Comparison of ENCODE assay signal across 20 cellular contexts in genomic region chr15:82140859-82141258, GRCh38.
DNase-seq lines count a peak whose midpoint lies in the region; ATAC-seq and TF ChIP-seq lines count a peak whose summit lies in the region.
"Had no signal": no experiment of that assay in that cellular context is flagged by ENCODE, and none has a peak within 500 bp of the region (broad histone marks: within the 10 kb centered on the region; RNA-seq: fewer than 3 reads in every experiment).

No MANE protein-coding gene starts in this region.

- TF ChIP-seq CTCF in WERI-Rb-1 (IDR thresholded peaks at IDR 0.05; ENCODE audit: low read depth, low read length), result no peak
- peak; percentile 10 for TF ChIP-seq CTCF in glutamatergic neuron (IDR thresholded peaks at IDR 0.05; ENCODE audit: partially characterized antibody, unreplicated experiment)
- TF ChIP-seq CTCF in upper lobe of right lung (IDR thresholded peaks at IDR 0.05), result no peak

- H3K4me3 ChIP-seq in WERI-Rb-1 (ENCODE audit: low read depth, low read length) (no peak overlapping the region), upper lobe of right lung (no peak overlapping the region)
- H3K4me3 ChIP-seq: A549, K562, psoas muscle had no signal

- peaks cover 2 to 9% of the 10 kb centered on the region in 2 donors for H3K36me3 Mint-ChIP-seq in activated T-cell treated with anti-CD3 and anti-CD28 coated beads, Interleukin-2, amount 50 U/mL, for 72 hours (ENCODE audit: insufficient read depth in 2 of 2)
- H3K36me3 Mint-ChIP-seq in glutamatergic neuron (ENCODE audit: unreplicated experiment), result no peaks in the 10 kb centered on the region

- DNase-seq in activated T-cell treated with anti-CD3 and anti-CD28 coated beads, Interleukin-2, amount 50 U/mL, for 72 hours, result no peak
- no peak for DNase-seq in activated T-cell treated with anti-CD3 and anti-CD28 coated beads, Interleukin-2, amount 50 U/mL, for 48 hours
- DNase-seq in WERI-Rb-1, result no peak
- no peak for DNase-seq in glutamatergic neuron
- DNase-seq in upper lobe of right lung, result no peak
- no peak for DNase-seq in NCI-H187 (lab: John Stamatoyannopoulos, UW)
- DNase-seq in stimulated activated naive CD8-positive, alpha-beta T cell treated with anti-CD3 and anti-CD28 coated beads, Interleukin-15, Interleukin-2, amounts not matched to agents 100 U/mL and 50 U/mL, for 24 hours, result no peak
- DNase-seq: activated CD4-positive, CD25-positive, alpha-beta regulatory T cell; activated CD8-positive, alpha-beta memory T cell treated with anti-CD3 and anti-CD28 coated beads for 24 hours; activated gamma-delta T cell; amniotic stem cell; cerebellar nuclear complex; DND-41; naive thymus-derived CD4-positive, alpha-beta T cell; psoas muscle; stimulated activated naive CD4-positive, alpha-beta T cell had no signal

- ATAC-seq in activated T-cell treated with anti-CD3 and anti-CD28 coated beads, Interleukin-2, amount 50 U/mL, for 72 hours (replicated peaks in 1 of 2), result no peak
- ATAC-seq in upper lobe of right lung, result peak; percentile 45
- no peak for ATAC-seq in stimulated activated naive CD8-positive, alpha-beta T cell treated with anti-CD3 and anti-CD28 coated beads, Interleukin-15, Interleukin-2, amounts not matched to agents 100 U/mL and 50 U/mL, for 24 hours
- no peak for ATAC-seq in HG02610 (IDR thresholded peaks at IDR 0.05; ENCODE audit: unreplicated experiment)
- ATAC-seq: K562; naive thymus-derived CD4-positive, alpha-beta T cell; psoas muscle had no signal

- H3K4me1 ChIP-seq in upper lobe of right lung, result peaks cover 7% of the 10 kb centered on the region
- H3K4me1 ChIP-seq: psoas muscle had no signal

- no peaks in the 10 kb centered on the region for H3K9me3 Mint-ChIP-seq in activated T-cell treated with anti-CD3 and anti-CD28 coated beads, Interleukin-2, amount 50 U/mL, for 72 hours
- no peaks in the 10 kb centered on the region for H3K9me3 Mint-ChIP-seq in glutamatergic neuron (ENCODE audit: unreplicated experiment)

- H3K4me1 Mint-ChIP-seq in activated T-cell treated with anti-CD3 and anti-CD28 coated beads, Interleukin-2, amount 50 U/mL, for 72 hours (ENCODE audit: low read depth), result peaks cover 7% of the 10 kb centered on the region
- H3K4me1 Mint-ChIP-seq in glutamatergic neuron (ENCODE audit: low read depth, unreplicated experiment), result peaks cover 4% of the 10 kb centered on the region

- peaks cover 18% of the 10 kb centered on the region for H3K36me3 ChIP-seq in WERI-Rb-1
- peaks cover 12% of the 10 kb centered on the region for H3K36me3 ChIP-seq in upper lobe of right lung

- no peaks in the 10 kb centered on the region for H3K27me3 ChIP-seq in WERI-Rb-1 (ENCODE audit: insufficient read depth, low read depth, severe bottlenecking)
- H3K27me3 ChIP-seq in upper lobe of right lung, result no peaks in the 10 kb centered on the region

- intact Hi-C loops in upper lobe of right lung (cut with DNase I), result no loop called here

- H3K27ac ChIP-seq in WERI-Rb-1 (peak overlapping the region; percentile 28), upper lobe of right lung (no peak overlapping the region)
- H3K27ac ChIP-seq: A549, HL-60, psoas muscle had no signal

- H3K4me3 Mint-ChIP-seq in activated T-cell treated with anti-CD3 and anti-CD28 coated beads, Interleukin-2, amount 50 U/mL, for 72 hours, result no peak overlapping the region
- H3K4me3 Mint-ChIP-seq in glutamatergic neuron (ENCODE audit: unreplicated experiment), result no peak overlapping the region
- H3K4me3 Mint-ChIP-seq: naive thymus-derived CD4-positive, alpha-beta T cell had no signal

- no peaks in the 10 kb centered on the region for H3K27me3 Mint-ChIP-seq in activated T-cell treated with anti-CD3 and anti-CD28 coated beads, Interleukin-2, amount 50 U/mL, for 72 hours (ENCODE audit: low read depth)
- no peaks in the 10 kb centered on the region for H3K27me3 Mint-ChIP-seq in glutamatergic neuron (ENCODE audit: unreplicated experiment)
- H3K27me3 Mint-ChIP-seq: naive thymus-derived CD4-positive, alpha-beta T cell had no signal

- H3K9me3 ChIP-seq in WERI-Rb-1 (ENCODE audit: severe bottlenecking) (no peaks in the 10 kb centered on the region), upper lobe of right lung (no peaks in the 10 kb centered on the region)
- H3K9me3 ChIP-seq: A549, psoas muscle had no signal

- peak overlapping the region; percentile 56 for H3K27ac Mint-ChIP-seq in activated T-cell treated with anti-CD3 and anti-CD28 coated beads, Interleukin-2, amount 50 U/mL, for 72 hours
- no peak overlapping the region for H3K27ac Mint-ChIP-seq in glutamatergic neuron (ENCODE audit: unreplicated experiment)
